1 cellular context compared by ENCODE assay signal in genomic region chr11:67468056-67468455, GRCh38.
TF ChIP-seq lines count a peak whose summit lies in the region.

No MANE protein-coding gene starts in this region.

TF ChIP-seq in H1, 55 proteins besides CTCF, POLR2A, EP300 and RAD21:
- TF ChIP-seq TCF12 (IDR thresholded peaks at IDR 0.05; ENCODE audit: low read depth, low read length) (no peak), SAP30 (IDR thresholded peaks at IDR 0.05; ENCODE audit: insufficient read depth, insufficient replicate concordance, low read length) (no peak), PHF8 (conservative IDR thresholded peaks at IDR 0.05; ENCODE audit: low read depth, low read length) (no peak), MAX (IDR thresholded peaks at IDR 0.05) (no peak), TAF7 (optimal IDR thresholded peaks at IDR 0.05; ENCODE audit: borderline replicate concordance, low read depth, low read length) (no peak), NRF1 (IDR thresholded peaks at IDR 0.05; ENCODE audit: low read depth, low read length) (no peak), SP4 (IDR thresholded peaks at IDR 0.05; ENCODE audit: low read length) (no peak), RFX5 (IDR thresholded peaks at IDR 0.05; ENCODE audit: borderline replicate concordance, low read depth, low read length) (no peak), CBX8 (IDR thresholded peaks at IDR 0.05; ENCODE audit: borderline replicate concordance, low read depth, low read length) (no peak), ATF3 (IDR thresholded peaks at IDR 0.05; ENCODE audit: insufficient read depth, low read depth, low read length) (no peak)
